ENCODE assay signal across 42 cellular contexts in genomic region chr6:138248011-138248410, GRCh38. TPM values are rescaled to one million over a fixed set of nuclear protein-coding genes. Genes with fewer than 3 reads are reported as not detected.
"Had no signal": no experiment of that assay in that cellular context is flagged by ENCODE, and none has a peak within 500 bp of the region (broad histone marks: within the 10 kb centered on the region; RNA-seq: fewer than 3 reads in every experiment).

No MANE protein-coding gene starts in this region.

- H3K9me3 Mint-ChIP-seq: activated CD4-positive, alpha-beta memory T cell treated with anti-CD3 and anti-CD28 coated beads for 36 hours; activated CD4-positive, alpha-beta T cell treated with anti-CD3 and anti-CD28 coated beads, Interleukin-2, amount 10 ng/mL, durations not matched to agents 24 days and 14 days; activated CD8-positive, alpha-beta T cell treated with anti-CD3 and anti-CD28 coated beads for 36 hours; activated naive CD4-positive, alpha-beta T cell treated with anti-CD3 and anti-CD28 coated beads for 36 hours; activated naive CD4-positive, alpha-beta T cell treated with anti-CD3 and anti-CD28 coated beads, Interleukin-2, amount 50 U/mL, for 72 hours; activated naive CD8-positive, alpha-beta T cell treated with anti-CD3 and anti-CD28 coated beads for 36 hours; activated T-cell treated with anti-CD3 and anti-CD28 coated beads, Interleukin-2, amount 50 U/mL, for 4 hours; activated T-cell treated with anti-CD3 and anti-CD28 coated beads, Interleukin-2, amount 50 U/mL, for 72 hours; activated T-helper 1 cell treated with anti-CD3 and anti-CD28 coated beads, Interleukin-12 subunit alpha, Interleukin-12 subunit beta, Interleukin-2, Interleukin-4 antibody, amounts not matched to agents 30 ng/mL and 10 ng/mL and 1 ng/mL, durations not matched to agents 14 hours and 24 hours and 36 hours; activated T-helper 17 cell treated with anti-CD3 and anti-CD28 coated beads, Interleukin-2, amount 50 U/mL, for 72 hours; brain; central memory CD8-positive, alpha-beta T cell; T-helper 1 cell treated with Interleukin-12 subunit alpha and Interleukin-12 subunit beta and Interleukin-4 antibody, amounts not matched to agents 30 μg/mL and 1 μg/mL, for 36 hours; T-helper 2 cell treated with Interferon-gamma antibody and Interleukin-4, amounts not matched to agents 5 μg/mL and 100 μg/mL, for 36 hours; WTC11 had no signal

- H3K4me3 Mint-ChIP-seq: activated CD4-positive, alpha-beta memory T cell treated with anti-CD3 and anti-CD28 coated beads for 36 hours; activated CD4-positive, alpha-beta T cell treated with anti-CD3 and anti-CD28 coated beads, Interleukin-2, amount 10 ng/mL, durations not matched to agents 24 days and 14 days; activated CD8-positive, alpha-beta T cell treated with anti-CD3 and anti-CD28 coated beads for 36 hours; activated naive CD4-positive, alpha-beta T cell treated with anti-CD3 and anti-CD28 coated beads for 36 hours; activated naive CD8-positive, alpha-beta T cell treated with anti-CD3 and anti-CD28 coated beads for 36 hours; activated T-cell treated with anti-CD3 and anti-CD28 coated beads, Interleukin-2, amount 50 U/mL, for 4 hours; activated T-cell treated with anti-CD3 and anti-CD28 coated beads, Interleukin-2, amount 50 U/mL, for 72 hours; activated T-helper 1 cell treated with anti-CD3 and anti-CD28 coated beads, Interleukin-12 subunit alpha, Interleukin-12 subunit beta, Interleukin-2, Interleukin-4 antibody, amounts not matched to agents 30 ng/mL and 10 ng/mL and 1 ng/mL, durations not matched to agents 14 hours and 24 hours and 36 hours; activated T-helper 17 cell treated with anti-CD3 and anti-CD28 coated beads, Interleukin-2, amount 50 U/mL, for 72 hours; brain; central memory CD8-positive, alpha-beta T cell; T-helper 1 cell treated with Interleukin-12 subunit alpha and Interleukin-12 subunit beta and Interleukin-4 antibody, amounts not matched to agents 30 μg/mL and 1 μg/mL, for 36 hours; T-helper 2 cell treated with Interferon-gamma antibody and Interleukin-4, amounts not matched to agents 5 μg/mL and 100 μg/mL, for 36 hours; WTC11 had no signal

- H3K27ac Mint-ChIP-seq: activated CD4-positive, alpha-beta memory T cell treated with anti-CD3 and anti-CD28 coated beads for 36 hours; activated CD4-positive, alpha-beta T cell treated with anti-CD3 and anti-CD28 coated beads, Interleukin-2, amount 10 ng/mL, durations not matched to agents 24 days and 14 days; activated CD8-positive, alpha-beta T cell treated with anti-CD3 and anti-CD28 coated beads for 36 hours; activated naive CD4-positive, alpha-beta T cell treated with anti-CD3 and anti-CD28 coated beads for 36 hours; activated naive CD4-positive, alpha-beta T cell treated with anti-CD3 and anti-CD28 coated beads, Interleukin-2, amount 50 U/mL, for 72 hours; activated naive CD8-positive, alpha-beta T cell treated with anti-CD3 and anti-CD28 coated beads for 36 hours; activated T-cell treated with anti-CD3 and anti-CD28 coated beads, Interleukin-2, amount 50 U/mL, for 72 hours; activated T-helper 1 cell treated with anti-CD3 and anti-CD28 coated beads, Interleukin-12 subunit alpha, Interleukin-12 subunit beta, Interleukin-2, Interleukin-4 antibody, amounts not matched to agents 30 ng/mL and 10 ng/mL and 1 ng/mL, durations not matched to agents 14 hours and 24 hours and 36 hours; activated T-helper 17 cell treated with anti-CD3 and anti-CD28 coated beads, Interleukin-2, amount 50 U/mL, for 72 hours; brain; T-helper 1 cell treated with Interleukin-12 subunit alpha and Interleukin-12 subunit beta and Interleukin-4 antibody, amounts not matched to agents 30 μg/mL and 1 μg/mL, for 36 hours; T-helper 2 cell treated with Interferon-gamma antibody and Interleukin-4, amounts not matched to agents 5 μg/mL and 100 μg/mL, for 36 hours; WTC11 had no signal

- H3K27me3 ChIP-seq: adrenal gland, ascending aorta had no signal

- H3K36me3 ChIP-seq: adrenal gland, ascending aorta, cardiac muscle cell, WERI-Rb-1 had no signal

- H3K36me3 Mint-ChIP-seq: activated CD4-positive, alpha-beta memory T cell treated with anti-CD3 and anti-CD28 coated beads for 36 hours; activated naive CD4-positive, alpha-beta T cell treated with anti-CD3 and anti-CD28 coated beads, Interleukin-2, amount 50 U/mL, for 72 hours; activated naive CD8-positive, alpha-beta T cell treated with anti-CD3 and anti-CD28 coated beads for 36 hours; WTC11 had no signal

- H3K4me1 Mint-ChIP-seq: activated CD4-positive, alpha-beta T cell treated with anti-CD3 and anti-CD28 coated beads, Interleukin-2, amount 10 ng/mL, durations not matched to agents 24 days and 14 days; activated naive CD8-positive, alpha-beta T cell treated with anti-CD3 and anti-CD28 coated beads for 36 hours; activated T-helper 17 cell treated with anti-CD3 and anti-CD28 coated beads, Interleukin-2, amount 50 U/mL, for 72 hours; central memory CD8-positive, alpha-beta T cell; WTC11 had no signal

- H3K4me1 ChIP-seq: ascending aorta had no signal

- FAIRE-seq: bronchial epithelial cell, TTC549 had no signal

- H3K27ac ChIP-seq: adrenal gland, ascending aorta, cardiac muscle cell, WERI-Rb-1 had no signal

- ATAC-seq: activated CD4-positive, CD25-positive, alpha-beta regulatory T cell treated with anti-CD3 and anti-CD28 coated beads, Interleukin-2, amount 50 U/mL, for 24 hours; activated CD8-positive, alpha-beta T cell treated with anti-CD3 and anti-CD28 coated beads for 36 hours; activated naive CD4-positive, alpha-beta T cell treated with anti-CD3 and anti-CD28 coated beads, Interleukin-2, amount 50 U/mL, for 72 hours; activated T-cell treated with anti-CD3 and anti-CD28 coated beads, Interleukin-2, amount 50 U/mL, for 4 hours; activated T-cell treated with anti-CD3 and anti-CD28 coated beads, Interleukin-2, amount 50 U/mL, for 72 hours; activated T-helper 17 cell treated with anti-CD3 and anti-CD28 coated beads, Interleukin-2, amount 50 U/mL, for 72 hours; WTC11 had no signal

- H3K4me3 ChIP-seq: adrenal gland, ascending aorta, cardiac muscle cell had no signal

- H3K9me3 ChIP-seq: adrenal gland, ascending aorta had no signal

- DNase-seq: activated CD4-positive, alpha-beta memory T cell treated with anti-CD3 and anti-CD28 coated beads for 36 hours; activated CD4-positive, alpha-beta T cell treated with anti-CD3 and anti-CD28 coated beads for 1 hour; activated CD4-positive, alpha-beta T cell treated with anti-CD3 and anti-CD28 coated beads for 4 hours; activated CD4-positive, alpha-beta T cell treated with anti-CD3 and anti-CD28 coated beads, Interleukin-2, amount 10 ng/mL, durations not matched to agents 24 days and 14 days; activated CD4-positive, alpha-beta T cell treated with anti-CD3 and anti-CD28 coated beads, Interleukin-2, amount 50 U/mL, for 1 hour; activated CD4-positive, alpha-beta T cell treated with anti-CD3 and anti-CD28 coated beads, Interleukin-2, amount 50 U/mL, for 4 hours; activated CD4-positive, CD25-positive, alpha-beta regulatory T cell; activated CD8-positive, alpha-beta memory T cell treated with anti-CD3 and anti-CD28 coated beads, Interleukin-2, amount 50 U/mL, for 4 hours; activated CD8-positive, alpha-beta T cell treated with anti-CD3 and anti-CD28 coated beads for 36 hours; activated effector memory CD4-positive, alpha-beta T cell treated with anti-CD3 and anti-CD28 coated beads, Interleukin-2, amount 50 U/mL, for 16 hours; activated gamma-delta T cell treated with Interleukin-2 at 50 U/mL for 16 hours; activated naive CD4-positive, alpha-beta T cell; activated naive CD4-positive, alpha-beta T cell treated with anti-CD3 and anti-CD28 coated beads for 36 hours; activated naive CD4-positive, alpha-beta T cell treated with anti-CD3 and anti-CD28 coated beads, Interleukin-2, amount 50 U/mL, for 16 hours; activated naive CD8-positive, alpha-beta T cell treated with anti-CD3 and anti-CD28 coated beads for 36 hours; activated T-cell treated with anti-CD3 and anti-CD28 coated beads for 4 hours; activated T-cell treated with anti-CD3 and anti-CD28 coated beads, Interleukin-2, amount 50 U/mL, for 1 hour; activated T-cell treated with anti-CD3 and anti-CD28 coated beads, Interleukin-2, amount 50 U/mL, for 4 hours; activated T-cell treated with anti-CD3 and anti-CD28 coated beads, Interleukin-2, amount 50 U/mL, for 72 hours; adrenal gland; amygdala; anterior cingulate cortex; caudate nucleus; cerebellar nuclear complex; T-helper 1 cell; T-helper 2 cell; T-helper 9 cell; WERI-Rb-1 had no signal

RNA-seq across cellular contexts. Expression of gene PBOV1, which starts 29.7 kb away (rescaled TPM):
- total RNA-seq: activated CD4-positive, alpha-beta memory T cell treated with anti-CD3 and anti-CD28 coated beads for 36 hours; activated CD4-positive, alpha-beta T cell treated with anti-CD3 and anti-CD28 coated beads, Interleukin-2, amount 10 ng/mL, durations not matched to agents 24 days and 14 days; activated CD8-positive, alpha-beta memory T cell treated with anti-CD3 and anti-CD28 coated beads for 36 hours; activated CD8-positive, alpha-beta T cell treated with anti-CD3 and anti-CD28 coated beads for 36 hours; activated naive CD4-positive, alpha-beta T cell treated with anti-CD3 and anti-CD28 coated beads for 36 hours; activated naive CD4-positive, alpha-beta T cell treated with anti-CD3 and anti-CD28 coated beads, Interleukin-2, amount 50 U/mL, for 72 hours; activated naive CD8-positive, alpha-beta T cell treated with anti-CD3 and anti-CD28 coated beads for 36 hours; activated T-cell treated with anti-CD3 and anti-CD28 coated beads, Interleukin-2, amount 50 U/mL, for 4 hours; activated T-cell treated with anti-CD3 and anti-CD28 coated beads, Interleukin-2, amount 50 U/mL, for 72 hours; activated T-helper 1 cell treated with anti-CD3 and anti-CD28 coated beads, Interleukin-12 subunit alpha, Interleukin-12 subunit beta, Interleukin-2, Interleukin-4 antibody, amounts not matched to agents 30 ng/mL and 10 ng/mL and 1 ng/mL, durations not matched to agents 14 hours and 24 hours and 36 hours; activated T-helper 17 cell treated with anti-CD3 and anti-CD28 coated beads, Interleukin-2, amount 50 U/mL, for 72 hours; adrenal gland; ascending aorta; bronchial epithelial cell; cardiac muscle cell; WTC11 had no signal
- polyA plus RNA-seq: adrenal gland, cardiac muscle cell had no signal
